1 cellular context compared by ENCODE assay signal in the genomic region with DNA sequence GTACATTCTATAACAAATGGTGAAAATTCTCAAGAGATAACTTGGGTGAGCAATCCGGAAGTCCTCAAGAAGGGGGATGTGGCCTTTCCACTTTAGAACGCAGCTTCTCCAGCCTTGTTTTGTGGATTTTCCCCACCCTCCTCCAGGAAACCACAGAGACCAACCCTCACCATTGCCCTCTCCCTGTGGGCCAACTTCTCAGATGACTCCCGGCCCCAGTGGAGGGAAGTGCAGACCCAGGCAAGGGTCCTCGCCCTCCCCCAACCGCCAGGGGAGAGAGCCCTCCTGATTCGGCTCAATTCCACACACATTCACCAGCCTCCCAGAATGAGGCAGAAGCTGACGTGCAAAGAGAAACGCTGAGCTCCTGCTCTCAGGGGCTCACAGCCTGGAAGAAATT.
TF ChIP-seq lines count a peak whose summit lies in the region.

No MANE protein-coding gene starts in this region.

TF ChIP-seq in GM23338, 12 proteins besides CTCF, POLR2A, EP300 and RAD21 (continued from another document):
- TF ChIP-seq, protein P1, sequence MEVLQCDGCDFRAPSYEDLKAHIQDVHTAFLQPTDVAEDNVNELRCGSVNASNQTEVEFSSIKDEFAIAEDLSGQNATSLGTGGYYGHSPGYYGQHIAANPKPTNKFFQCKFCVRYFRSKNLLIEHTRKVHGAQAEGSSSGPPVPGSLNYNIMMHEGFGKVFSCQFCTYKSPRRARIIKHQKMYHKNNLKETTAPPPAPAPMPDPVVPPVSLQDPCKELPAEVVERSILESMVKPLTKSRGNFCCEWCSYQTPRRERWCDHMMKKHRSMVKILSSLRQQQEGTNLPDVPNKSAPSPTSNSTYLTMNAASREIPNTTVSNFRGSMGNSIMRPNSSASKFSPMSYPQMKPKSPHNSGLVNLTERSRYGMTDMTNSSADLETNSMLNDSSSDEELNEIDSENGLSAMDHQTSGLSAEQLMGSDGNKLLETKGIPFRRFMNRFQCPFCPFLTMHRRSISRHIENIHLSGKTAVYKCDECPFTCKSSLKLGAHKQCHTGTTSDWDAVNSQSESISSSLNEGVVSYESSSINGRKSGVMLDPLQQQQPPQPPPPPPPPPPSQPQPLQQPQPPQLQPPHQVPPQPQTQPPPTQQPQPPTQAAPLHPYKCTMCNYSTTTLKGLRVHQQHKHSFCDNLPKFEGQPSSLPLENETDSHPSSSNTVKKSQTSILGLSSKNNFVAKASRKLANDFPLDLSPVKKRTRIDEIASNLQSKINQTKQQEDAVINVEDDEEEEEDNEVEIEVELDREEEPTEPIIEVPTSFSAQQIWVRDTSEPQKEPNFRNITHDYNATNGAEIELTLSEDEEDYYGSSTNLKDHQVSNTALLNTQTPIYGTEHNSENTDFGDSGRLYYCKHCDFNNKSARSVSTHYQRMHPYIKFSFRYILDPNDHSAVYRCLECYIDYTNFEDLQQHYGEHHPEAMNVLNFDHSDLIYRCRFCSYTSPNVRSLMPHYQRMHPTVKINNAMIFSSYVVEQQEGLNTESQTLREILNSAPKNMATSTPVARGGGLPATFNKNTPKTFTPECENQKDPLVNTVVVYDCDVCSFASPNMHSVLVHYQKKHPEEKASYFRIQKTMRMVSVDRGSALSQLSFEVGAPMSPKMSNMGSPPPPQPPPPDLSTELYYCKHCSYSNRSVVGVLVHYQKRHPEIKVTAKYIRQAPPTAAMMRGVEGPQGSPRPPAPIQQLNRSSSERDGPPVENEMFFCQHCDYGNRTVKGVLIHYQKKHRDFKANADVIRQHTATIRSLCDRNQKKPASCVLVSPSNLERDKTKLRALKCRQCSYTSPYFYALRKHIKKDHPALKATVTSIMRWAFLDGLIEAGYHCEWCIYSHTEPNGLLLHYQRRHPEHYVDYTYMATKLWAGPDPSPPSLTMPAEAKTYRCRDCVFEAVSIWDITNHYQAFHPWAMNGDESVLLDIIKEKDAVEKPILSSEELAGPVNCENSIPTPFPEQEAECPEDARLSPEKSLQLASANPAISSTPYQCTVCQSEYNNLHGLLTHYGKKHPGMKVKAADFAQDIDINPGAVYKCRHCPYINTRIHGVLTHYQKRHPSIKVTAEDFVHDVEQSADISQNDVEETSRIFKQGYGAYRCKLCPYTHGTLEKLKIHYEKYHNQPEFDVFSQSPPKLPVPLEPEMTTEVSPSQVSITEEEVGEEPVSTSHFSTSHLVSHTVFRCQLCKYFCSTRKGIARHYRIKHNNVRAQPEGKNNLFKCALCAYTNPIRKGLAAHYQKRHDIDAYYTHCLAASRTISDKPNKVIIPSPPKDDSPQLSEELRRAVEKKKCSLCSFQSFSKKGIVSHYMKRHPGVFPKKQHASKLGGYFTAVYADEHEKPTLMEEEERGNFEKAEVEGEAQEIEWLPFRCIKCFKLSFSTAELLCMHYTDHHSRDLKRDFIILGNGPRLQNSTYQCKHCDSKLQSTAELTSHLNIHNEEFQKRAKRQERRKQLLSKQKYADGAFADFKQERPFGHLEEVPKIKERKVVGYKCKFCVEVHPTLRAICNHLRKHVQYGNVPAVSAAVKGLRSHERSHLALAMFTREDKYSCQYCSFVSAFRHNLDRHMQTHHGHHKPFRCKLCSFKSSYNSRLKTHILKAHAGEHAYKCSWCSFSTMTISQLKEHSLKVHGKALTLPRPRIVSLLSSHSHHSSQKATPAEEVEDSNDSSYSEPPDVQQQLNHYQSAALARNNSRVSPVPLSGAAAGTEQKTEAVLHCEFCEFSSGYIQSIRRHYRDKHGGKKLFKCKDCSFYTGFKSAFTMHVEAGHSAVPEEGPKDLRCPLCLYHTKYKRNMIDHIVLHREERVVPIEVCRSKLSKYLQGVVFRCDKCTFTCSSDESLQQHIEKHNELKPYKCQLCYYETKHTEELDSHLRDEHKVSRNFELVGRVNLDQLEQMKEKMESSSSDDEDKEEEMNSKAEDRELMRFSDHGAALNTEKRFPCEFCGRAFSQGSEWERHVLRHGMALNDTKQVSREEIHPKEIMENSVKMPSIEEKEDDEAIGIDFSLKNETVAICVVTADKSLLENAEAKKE (CRISPR knock-in tag; IDR thresholded peaks at IDR 0.05): no peak
- TF ChIP-seq ZNF114 (CRISPR knock-in tag; IDR thresholded peaks at IDR 0.05) (no peak), STAT1 (IDR thresholded peaks at IDR 0.05; ENCODE audit: unreplicated experiment) (no peak), ZNF331 (CRISPR knock-in tag; IDR thresholded peaks at IDR 0.05; ENCODE audit: low read depth) (no peak), JUNB (IDR thresholded peaks at IDR 0.05; ENCODE audit: unreplicated experiment) (no peak), POLR2AphosphoS5 (IDR thresholded peaks at IDR 0.05; ENCODE audit: low read depth) (no peak), NANOG (IDR thresholded peaks at IDR 0.05; ENCODE audit: borderline replicate concordance) (no peak), CREB1 (CRISPR knock-in tag; IDR thresholded peaks at IDR 0.05; ENCODE audit: low read depth) (no peak)
- TF ChIP-seq, protein P2, sequence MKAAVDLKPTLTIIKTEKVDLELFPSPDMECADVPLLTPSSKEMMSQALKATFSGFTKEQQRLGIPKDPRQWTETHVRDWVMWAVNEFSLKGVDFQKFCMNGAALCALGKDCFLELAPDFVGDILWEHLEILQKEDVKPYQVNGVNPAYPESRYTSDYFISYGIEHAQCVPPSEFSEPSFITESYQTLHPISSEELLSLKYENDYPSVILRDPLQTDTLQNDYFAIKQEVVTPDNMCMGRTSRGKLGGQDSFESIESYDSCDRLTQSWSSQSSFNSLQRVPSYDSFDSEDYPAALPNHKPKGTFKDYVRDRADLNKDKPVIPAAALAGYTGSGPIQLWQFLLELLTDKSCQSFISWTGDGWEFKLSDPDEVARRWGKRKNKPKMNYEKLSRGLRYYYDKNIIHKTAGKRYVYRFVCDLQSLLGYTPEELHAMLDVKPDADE (IDR thresholded peaks at IDR 0.05): no peak
- TF ChIP-seq, protein P3, sequence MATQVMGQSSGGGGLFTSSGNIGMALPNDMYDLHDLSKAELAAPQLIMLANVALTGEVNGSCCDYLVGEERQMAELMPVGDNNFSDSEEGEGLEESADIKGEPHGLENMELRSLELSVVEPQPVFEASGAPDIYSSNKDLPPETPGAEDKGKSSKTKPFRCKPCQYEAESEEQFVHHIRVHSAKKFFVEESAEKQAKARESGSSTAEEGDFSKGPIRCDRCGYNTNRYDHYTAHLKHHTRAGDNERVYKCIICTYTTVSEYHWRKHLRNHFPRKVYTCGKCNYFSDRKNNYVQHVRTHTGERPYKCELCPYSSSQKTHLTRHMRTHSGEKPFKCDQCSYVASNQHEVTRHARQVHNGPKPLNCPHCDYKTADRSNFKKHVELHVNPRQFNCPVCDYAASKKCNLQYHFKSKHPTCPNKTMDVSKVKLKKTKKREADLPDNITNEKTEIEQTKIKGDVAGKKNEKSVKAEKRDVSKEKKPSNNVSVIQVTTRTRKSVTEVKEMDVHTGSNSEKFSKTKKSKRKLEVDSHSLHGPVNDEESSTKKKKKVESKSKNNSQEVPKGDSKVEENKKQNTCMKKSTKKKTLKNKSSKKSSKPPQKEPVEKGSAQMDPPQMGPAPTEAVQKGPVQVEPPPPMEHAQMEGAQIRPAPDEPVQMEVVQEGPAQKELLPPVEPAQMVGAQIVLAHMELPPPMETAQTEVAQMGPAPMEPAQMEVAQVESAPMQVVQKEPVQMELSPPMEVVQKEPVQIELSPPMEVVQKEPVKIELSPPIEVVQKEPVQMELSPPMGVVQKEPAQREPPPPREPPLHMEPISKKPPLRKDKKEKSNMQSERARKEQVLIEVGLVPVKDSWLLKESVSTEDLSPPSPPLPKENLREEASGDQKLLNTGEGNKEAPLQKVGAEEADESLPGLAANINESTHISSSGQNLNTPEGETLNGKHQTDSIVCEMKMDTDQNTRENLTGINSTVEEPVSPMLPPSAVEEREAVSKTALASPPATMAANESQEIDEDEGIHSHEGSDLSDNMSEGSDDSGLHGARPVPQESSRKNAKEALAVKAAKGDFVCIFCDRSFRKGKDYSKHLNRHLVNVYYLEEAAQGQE (IDR thresholded peaks at IDR 0.05; ENCODE audit: unreplicated experiment): no peak
